14 cellular contexts compared by ENCODE assay signal in genomic region chr12:97568336-97569180, GRCh38.
DNase-seq lines count a peak whose midpoint lies in the region; ATAC-seq and TF ChIP-seq lines count a peak whose summit lies in the region.
"Had no signal": no experiment of that assay in that cellular context is flagged by ENCODE, and none has a peak within 500 bp of the region (broad histone marks: within the 10 kb centered on the region; RNA-seq: fewer than 3 reads in every experiment).

No MANE protein-coding gene starts in this region.

- H4K5ac ChIP-seq in mesendoderm (ENCODE audit: low read length) = no peak overlapping the region

- H3K56ac ChIP-seq in mesendoderm (ENCODE audit: low read length) = no peak overlapping the region

- no peak overlapping the region for H3K4ac ChIP-seq in mesendoderm (ENCODE audit: low read depth, low read length)

- H3K79me1 ChIP-seq in mesendoderm (ENCODE audit: low read length) = no peaks in the 10 kb centered on the region

- H2AK5ac ChIP-seq in mesendoderm (ENCODE audit: low read length) = no peak overlapping the region

- H3K9ac ChIP-seq in mesendoderm (ENCODE audit: low read length) = no peak overlapping the region
- H3K9ac ChIP-seq: GM23248 had no signal

- WGBS in mesendoderm (ENCODE audit: extremely low coverage, insufficient coverage, low lambda C conversion rate) = no CpG with 5 or more reads among the region's 4 CpGs

- no peak overlapping the region for H3K18ac ChIP-seq in mesendoderm (ENCODE audit: low read length)

- H3K23ac ChIP-seq in mesendoderm (ENCODE audit: low read length) = no peak overlapping the region

- H3K4me3 ChIP-seq in epithelial cell of esophagus (ENCODE audit: low read length) = no peak overlapping the region
- H3K4me3 ChIP-seq in mesendoderm (ENCODE audit: low read length) = no peak overlapping the region
- H3K4me3 ChIP-seq: GM23248, heart right ventricle, uterus had no signal

- H3K79me2 ChIP-seq in mesendoderm (ENCODE audit: control insufficient read depth, insufficient read depth, low read length) = no peaks in the 10 kb centered on the region

- H3K27me3 ChIP-seq in mesendoderm (ENCODE audit: insufficient read depth, low read length, poor library complexity) = no peaks in the 10 kb centered on the region
- H3K27me3 ChIP-seq: BE2C, heart right ventricle, uterus had no signal

- no peak overlapping the region for H3K4me2 ChIP-seq in mesendoderm (ENCODE audit: low read length)

- intact Hi-C loops in left ventricle myocardium superior (cut with micrococcal nuclease) = no loop called here

- H4K8ac ChIP-seq in mesendoderm (ENCODE audit: low read depth, low read length) = no peak overlapping the region

- peak; percentile 47 for DNase-seq in COLO668 (lab: John Stamatoyannopoulos, UW; ENCODE audit: unreplicated experiment)
- peak; percentile 13 for DNase-seq in NCI-H2196 treated with DMSO at 0.1 percent for 48 hours (lab: John Stamatoyannopoulos, UW; ENCODE audit: unreplicated experiment)
- DNase-seq in epithelial cell of esophagus (ENCODE audit: low read depth) = peak; percentile 95
- peak; percentile 83 for DNase-seq in mesendoderm
- no peak for DNase-seq in NCI-H446 treated with DMSO at 0.1 percent for 48 hours (lab: John Stamatoyannopoulos, UW)
- DNase-seq in left ventricle myocardium superior = no peak
- DNase-seq in GOT3 (lab: John Stamatoyannopoulos, UW) = no peak
- DNase-seq: activated CD8-positive, alpha-beta T cell treated with anti-CD3 and anti-CD28 coated beads, Interleukin-2, amount 10 ng/mL, durations not matched to agents 7 days and 5 days; activated gamma-delta T cell; BE2C; GM23248; heart right ventricle; uterus had no signal

- no peak overlapping the region for H3K27ac ChIP-seq in mesendoderm (ENCODE audit: low read depth, low read length)
- H3K27ac ChIP-seq: GM23248, heart right ventricle, uterus had no signal

- TF ChIP-seq CTCF in epithelial cell of esophagus (IDR thresholded peaks at IDR 0.05; ENCODE audit: insufficient read depth, low read depth, low read length, missing control alignments) = no peak

- H2BK15ac ChIP-seq in mesendoderm (replicated peaks; ENCODE audit: low read depth) = no peak overlapping the region

- no peak overlapping the region for H2BK120ac ChIP-seq in mesendoderm (ENCODE audit: low read depth, low read length)

- no peaks in the 10 kb centered on the region for H3K4me1 ChIP-seq in mesendoderm (ENCODE audit: control insufficient read depth, low read depth, low read length)
- H3K4me1 ChIP-seq: BE2C, heart right ventricle, uterus had no signal

- no peak overlapping the region for H2BK5ac ChIP-seq in mesendoderm (ENCODE audit: low read length)

- ATAC-seq in left ventricle myocardium superior (no peak), HG02798 (IDR thresholded peaks at IDR 0.05; ENCODE audit: poor library complexity, unreplicated experiment) (no peak)
- ATAC-seq: activated CD8-positive, alpha-beta T cell treated with anti-CD3 and anti-CD28 coated beads, Interleukin-2, amount 10 ng/mL, durations not matched to agents 7 days and 5 days; heart right ventricle had no signal

- no peaks in the 10 kb centered on the region for H3K36me3 ChIP-seq in mesendoderm (ENCODE audit: control insufficient read depth, insufficient read depth, low read length)
- H3K36me3 ChIP-seq: BE2C, heart right ventricle, uterus had no signal

Comparison
In these comparisons a context has a peak if more than half of its experiments do, and no peak if none do; other contexts are left out.
1. DNase-seq: peak in COLO668 (single experiment), NCI-H2196 treated with DMSO at 0.1 percent for 48 hours (single experiment), epithelial cell of esophagus (single experiment) and mesendoderm (single experiment); none in NCI-H446 treated with DMSO at 0.1 percent for 48 hours (single experiment), left ventricle myocardium superior (single experiment) and GOT3 (single experiment).